Comparison of ENCODE assay signal across 20 cellular contexts in the genomic region with DNA sequence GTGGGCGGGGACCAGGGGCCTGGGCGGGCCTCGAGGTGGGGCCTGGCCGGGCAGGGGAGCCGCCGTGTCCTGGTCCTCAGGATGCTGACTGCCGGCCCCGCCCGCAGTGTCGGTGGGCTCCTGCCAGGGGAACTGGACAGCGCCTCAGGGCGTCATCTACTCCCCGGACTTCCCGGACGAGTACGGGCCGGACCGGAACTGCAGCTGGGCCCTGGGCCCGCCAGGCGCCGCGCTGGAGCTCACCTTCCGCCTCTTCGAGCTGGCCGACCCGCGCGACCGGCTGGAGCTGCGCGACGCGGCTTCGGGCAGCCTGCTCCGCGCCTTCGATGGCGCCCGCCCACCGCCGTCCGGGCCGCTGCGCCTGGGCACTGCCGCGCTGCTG. TPM values are rescaled to one million over a fixed set of nuclear protein-coding genes. Genes with fewer than 3 reads are reported as not detected.
A peak's percentile ranks its signal among the peaks of the same experiment; 100 is the strongest.
DNase-seq lines count a peak whose midpoint lies in the region; ATAC-seq and TF ChIP-seq lines count a peak whose summit lies in the region.
"Had no signal": no experiment of that assay in that cellular context is flagged by ENCODE, and none has a peak within 500 bp of the region (broad histone marks: within the 10 kb centered on the region; RNA-seq: fewer than 3 reads in every experiment).

No MANE protein-coding gene starts in this region.

- no CpG with 5 or more reads among the region's 46 CpGs for WGBS in mammary epithelial cell (ENCODE audit: low coverage, missing lambda C conversion rate)
- WGBS in hepatocyte (ENCODE audit: low lambda C conversion rate, missing lambda C conversion rate), result 64% methylated on average over 30 of the region's 46 CpGs
- 9% methylated on average over 9 of the region's 46 CpGs for WGBS in suprapubic skin

- no peaks in the 10 kb centered on the region for H3K9me3 ChIP-seq in breast epithelium
- no peaks in the 10 kb centered on the region for H3K9me3 ChIP-seq in mammary epithelial cell (replicated peaks; ENCODE audit: insufficient read depth, low read length)
- H3K9me3 ChIP-seq in OCI-LY1 (ENCODE audit: low read length), result no peaks in the 10 kb centered on the region
- no peaks in the 10 kb centered on the region for H3K9me3 ChIP-seq in hepatocyte (ENCODE audit: low read depth)
- no peaks in the 10 kb centered on the region for H3K9me3 ChIP-seq in suprapubic skin
- no peaks in the 10 kb centered on the region for H3K9me3 ChIP-seq in PC-3 (ENCODE audit: low read length)

- H3F3A ChIP-seq in OCI-LY1 (ENCODE audit: insufficient read depth, low read length) (no peaks in the 10 kb centered on the region), PC-3 (ENCODE audit: low read length, unreplicated experiment) (no peaks in the 10 kb centered on the region)

- H3K36me3 ChIP-seq in breast epithelium (no peaks in the 10 kb centered on the region), mammary epithelial cell (ENCODE audit: insufficient read depth, low read length) (no peaks in the 10 kb centered on the region), OCI-LY1 (ENCODE audit: insufficient read depth, low read length) (peaks cover 12% of the 10 kb centered on the region; the same call in 1 of the 2 replicates), hepatocyte (replicated peaks; ENCODE audit: insufficient read depth, low read depth) (no peaks in the 10 kb centered on the region), suprapubic skin (no peaks in the 10 kb centered on the region), PC-3 (ENCODE audit: low read depth, low read length) (no peaks in the 10 kb centered on the region)

- no peak for TF ChIP-seq EP300 in suprapubic skin (IDR thresholded peaks at IDR 0.05)

- DNase-seq in breast epithelium (ENCODE audit: low spot score in 2 of 2), result no peak
- DNase-seq in mammary epithelial cell, result no peak
- no peak for DNase-seq in hepatocyte (ENCODE audit: low spot score)
- no peak for DNase-seq in suprapubic skin (ENCODE audit: low spot score in 2 of 2)
- no peak for DNase-seq in PC-3
- no peak for DNase-seq in DMS 273 treated with DMSO at 0.1 percent for 48 hours (lab: John Stamatoyannopoulos, UW)
- DNase-seq: ACHN; activated CD4-positive, CD25-positive, alpha-beta regulatory T cell; head of caudate nucleus; NCI-H1694; NCI-H510A had no signal

- intact Hi-C loops in breast epithelium (cut with DNase I; ENCODE audit: low total_unique reads) (no loop called here), mammary epithelial cell (cut with micrococcal nuclease) (no loop called here), PC-3 (cut with micrococcal nuclease) (loop anchor here (10.0 kb wide), 1 partner anchor 62 kb away; no protein-coding TSS in a partner anchor)

- H3K4me3 ChIP-seq in breast epithelium (peak overlapping the region in 2 of 3 donors; percentile 33 to 56), mammary epithelial cell (replicated peaks in 1 of 3; ENCODE audit: insufficient read depth in 1 of 3, low read depth in 2 of 3, low read length in 3 of 3) (no peak overlapping the region), OCI-LY1 (ENCODE audit: low read depth, low read length, poor library complexity, severe bottlenecking) (peak overlapping the region; percentile 23), hepatocyte (no peak overlapping the region), suprapubic skin (peak overlapping the region; percentile 36), PC-3 (ENCODE audit: low read length) (no peak overlapping the region)

- H3K4me2 ChIP-seq in mammary epithelial cell (ENCODE audit: insufficient read depth, low read depth, low read length), result no peak overlapping the region
- H3K4me2 ChIP-seq in OCI-LY1 (ENCODE audit: low read length), result peak overlapping the region; percentile 12; the same call in 1 of the 2 replicates
- H3K4me2 ChIP-seq in hepatocyte, result peak overlapping the region; percentile 49
- no peak overlapping the region for H3K4me2 ChIP-seq in PC-3 (ENCODE audit: low read length)

- peaks cover 18 to 28% of the 10 kb centered on the region in 2 donors for H3K4me1 ChIP-seq in breast epithelium
- H3K4me1 ChIP-seq in mammary epithelial cell (ENCODE audit: insufficient read depth, low read length), result peaks cover 62% of the 10 kb centered on the region
- peaks cover 64% of the 10 kb centered on the region for H3K4me1 ChIP-seq in OCI-LY1 (ENCODE audit: insufficient read depth, low read length, severe bottlenecking)
- H3K4me1 ChIP-seq in hepatocyte (ENCODE audit: insufficient read depth), result peaks cover 23% of the 10 kb centered on the region
- peaks cover 86% of the 10 kb centered on the region for H3K4me1 ChIP-seq in suprapubic skin
- peaks cover 22% of the 10 kb centered on the region; the same call in 1 of the 2 replicates for H3K4me1 ChIP-seq in PC-3 (ENCODE audit: insufficient read depth, low read length)

- no peak overlapping the region for H2AFZ ChIP-seq in mammary epithelial cell (ENCODE audit: low read depth, low read length)
- H2AFZ ChIP-seq in OCI-LY1 (ENCODE audit: low read length), result no peak overlapping the region
- H2AFZ ChIP-seq in hepatocyte, result no peak overlapping the region
- no peak overlapping the region for H2AFZ ChIP-seq in PC-3 (ENCODE audit: low read length)

- H3K9me2 ChIP-seq in OCI-LY1 (ENCODE audit: low read depth, low read length) (no peaks in the 10 kb centered on the region), hepatocyte (replicated peaks; ENCODE audit: insufficient read depth) (no peaks in the 10 kb centered on the region), PC-3 (replicated peaks; ENCODE audit: low read length) (no peaks in the 10 kb centered on the region)

- TF ChIP-seq CTCF in breast epithelium (IDR thresholded peaks at IDR 0.05) (no peak), mammary epithelial cell (conservative IDR thresholded peaks at IDR 0.05 in 1 of 2, IDR thresholded peaks at IDR 0.05 in 1 of 2; ENCODE audit: extremely low read depth in 1 of 2, insufficient read depth in 1 of 2, low read depth in 1 of 2, low read length in 2 of 2) (no peak), OCI-LY1 (IDR thresholded peaks at IDR 0.05; ENCODE audit: low read length) (no peak), hepatocyte (IDR thresholded peaks at IDR 0.05; ENCODE audit: poor library complexity) (no peak), suprapubic skin (IDR thresholded peaks at IDR 0.05) (peak in 1 of 2 donors; percentile 11), PC-3 (conservative IDR thresholded peaks at IDR 0.05; ENCODE audit: low read depth, low read length) (no peak)

- dilution Hi-C loops in mammary epithelial cell (cut with HindIII; ENCODE audit: low sequenced_read_pairs), result no loop called here

- in situ Hi-C loops in mammary epithelial cell (cut with MboI; ENCODE audit: low sequenced_read_pairs in 2 of 2), result no loop called here

- POLR2A ChIA-PET in PC-3 (lab: Charles Lee; ENCODE audit: unreplicated experiment), result no interaction called here

- peaks cover 2% of the 10 kb centered on the region for H4K20me1 ChIP-seq in mammary epithelial cell (ENCODE audit: insufficient read depth, low read length)
- H4K20me1 ChIP-seq in OCI-LY1 (ENCODE audit: insufficient read depth, low read length), result no peaks in the 10 kb centered on the region
- no peaks in the 10 kb centered on the region for H4K20me1 ChIP-seq in hepatocyte (ENCODE audit: insufficient read depth, poor library complexity, severe bottlenecking)
- H4K20me1 ChIP-seq in PC-3 (ENCODE audit: low read length), result peaks cover 12% of the 10 kb centered on the region

- H3K79me2 ChIP-seq in mammary epithelial cell (ENCODE audit: insufficient read depth, low read length), result peaks cover 11% of the 10 kb centered on the region
- no peaks in the 10 kb centered on the region for H3K79me2 ChIP-seq in OCI-LY1 (ENCODE audit: insufficient read depth, low read length)
- no peaks in the 10 kb centered on the region for H3K79me2 ChIP-seq in hepatocyte
- peaks cover 10% of the 10 kb centered on the region; the same call in 1 of the 2 replicates for H3K79me2 ChIP-seq in PC-3 (ENCODE audit: low read length)

- no peak overlapping the region for H3K9ac ChIP-seq in mammary epithelial cell (ENCODE audit: insufficient read depth, low read length)
- no peak overlapping the region for H3K9ac ChIP-seq in OCI-LY1 (ENCODE audit: low read length)
- H3K9ac ChIP-seq in PC-3 (ENCODE audit: low read length), result no peak overlapping the region

- H3K27ac ChIP-seq in breast epithelium (no peak overlapping the region), mammary epithelial cell (ENCODE audit: insufficient read depth, low read depth, low read length) (no peak overlapping the region), OCI-LY1 (ENCODE audit: low read depth, low read length, poor library complexity, severe bottlenecking) (no peak overlapping the region), hepatocyte (no peak overlapping the region), suprapubic skin (no peak overlapping the region), PC-3 (ENCODE audit: low read length) (no peak overlapping the region)
- H3K27ac ChIP-seq: HL-60 had no signal

- CTCF ChIA-PET in mammary epithelial cell (lab: Charles Lee; ENCODE audit: low non-redundant PET) (no interaction called here), PC-3 (lab: Charles Lee) (no interaction called here)

- ATAC-seq in PC-3, result no peak
- ATAC-seq in GM18502 (IDR thresholded peaks at IDR 0.05; ENCODE audit: poor library complexity, unreplicated experiment), result no peak
- ATAC-seq: sciatic nerve; stimulated activated memory B cell treated with anti-CD40 and anti-IgM and Interleukin-4, amounts not matched to agents 10 μg/mL and 1 μg/mL and 100 μg/mL, for 72 hours; T-cell had no signal

- H3K27me3 ChIP-seq in breast epithelium (peaks cover 29 to 63% of the 10 kb centered on the region in 2 donors), mammary epithelial cell (ENCODE audit: insufficient read depth, low read length) (no peaks in the 10 kb centered on the region), OCI-LY1 (ENCODE audit: insufficient read depth, low read length) (no peaks in the 10 kb centered on the region), hepatocyte (peaks cover 38% of the 10 kb centered on the region), suprapubic skin (peaks cover 62% of the 10 kb centered on the region), PC-3 (ENCODE audit: low read length) (no peaks in the 10 kb centered on the region)

- BruUV-seq in mammary epithelial cell (replicated peaks; lab: Mats Ljungman, UMichigan) (no TSS peak), PC-3 (replicated peaks; lab: Mats Ljungman, UMichigan) (no TSS peak)

- TF ChIP-seq POLR2A in breast epithelium (IDR thresholded peaks at IDR 0.05) (no peak), suprapubic skin (IDR thresholded peaks at IDR 0.05) (no peak)

RNA-seq across cellular contexts. Expression of a gene that starts 2.4 kb away (rescaled TPM):
- total RNA-seq in breast epithelium, result 1 to 10 TPM; 2.0 to 4.0 (median 3.7) TPM
- total RNA-seq in mammary epithelial cell, result 10 to 100 TPM in 1 of 2 donors, 1 to 10 TPM in 1; 6.8 to 21.6 TPM
- polyA plus RNA-seq in mammary epithelial cell, result 24.1 TPM
- polyA minus RNA-seq in mammary epithelial cell, result 15.3 TPM
- 2.8 and 4.5 TPM in 2 replicates for total RNA-seq in hepatocyte
- polyA plus RNA-seq in hepatocyte, result 3.7 and 8.3 TPM in 2 replicates
- 10 to 100 TPM in 3 of 4 donors, 1 to 10 TPM in 1; 4.7 to 19.2 (median 14.1) TPM for total RNA-seq in suprapubic skin
- 37.9 and 45.0 TPM in 2 replicates for total RNA-seq in PC-3 (2014; rRNA removed)

RNA-seq across cellular contexts. Expression of a gene that starts 2.7 kb away (rescaled TPM):
- total RNA-seq in breast epithelium (under 1 TPM in 1 of 3 donors, not detected in 2; 0.33 TPM), mammary epithelial cell (under 1 TPM; 0.33 to 0.96 TPM), hepatocyte (0.52 and 3.6 TPM in 2 replicates), suprapubic skin (1 to 10 TPM; 1.0 to 4.2 (median 3.9) TPM), PC-3 (2014; rRNA removed) (3.6 and 7.1 TPM in 2 replicates)
- polyA plus RNA-seq in mammary epithelial cell (0.99 TPM), hepatocyte (4.9 and 5.8 TPM in 2 replicates)
- not detected for polyA minus RNA-seq in mammary epithelial cell
- total RNA-seq: chondrocyte, sciatic nerve had no signal

RNA-seq across cellular contexts. Expression of a gene that starts 13.5 kb away (rescaled TPM):
- total RNA-seq in breast epithelium, result 1 to 10 TPM in 1 of 3 donors, under 1 TPM in 2; 0.66 to 1.4 (median 0.73) TPM
- 10 to 100 TPM in 1 of 2 donors, 1 to 10 TPM in 1; 4.2 to 67.2 TPM for total RNA-seq in mammary epithelial cell
- polyA plus RNA-seq in mammary epithelial cell, result 44.5 TPM
- polyA minus RNA-seq in mammary epithelial cell, result 37.9 TPM
- total RNA-seq in hepatocyte, result 5.5 and 7.7 TPM in 2 replicates
- polyA plus RNA-seq in hepatocyte, result 17.1 and 21.0 TPM in 2 replicates
- total RNA-seq in suprapubic skin, result 1 to 10 TPM; 1.9 to 6.4 (median 4.7) TPM
- 51.9 and 109 TPM in 2 replicates for total RNA-seq in PC-3 (2014; rRNA removed)

RNA-seq across cellular contexts. Expression of a gene that starts 45.9 kb away (rescaled TPM):
- total RNA-seq in breast epithelium (under 1 TPM in 1 of 3 donors, not detected in 2; 0.15 TPM), mammary epithelial cell (not detected), hepatocyte (2.0 and 3.5 TPM in 2 replicates), suprapubic skin (not detected), PC-3 (2014; rRNA removed) (0.33 and 1.2 TPM in 2 replicates)
- polyA plus RNA-seq in mammary epithelial cell (not detected), hepatocyte (8.9 and 9.0 TPM in 2 replicates)
- not detected for polyA minus RNA-seq in mammary epithelial cell
- total RNA-seq: chondrocyte, neural crest cell had no signal

RNA-seq across cellular contexts. Expression of a gene that starts 51.2 kb away (rescaled TPM):
- total RNA-seq in breast epithelium, result not detected
- not detected for total RNA-seq in mammary epithelial cell
- polyA plus RNA-seq in mammary epithelial cell, result 0.08 TPM
- not detected for polyA minus RNA-seq in mammary epithelial cell
- total RNA-seq in hepatocyte, result 258 and 297 TPM in 2 replicates
- 568 and 574 TPM in 2 replicates for polyA plus RNA-seq in hepatocyte
- not detected for total RNA-seq in suprapubic skin
- total RNA-seq in PC-3 (2014; rRNA removed), result not detected in 2 replicates
- total RNA-seq: lower leg skin, sciatic nerve had no signal

Comparison
In these comparisons a context has a peak if more than half of its experiments do, and no peak if none do; other contexts are left out.
1. H3K4me3 ChIP-seq: peak in breast epithelium (2 of 3), OCI-LY1 (single experiment) and suprapubic skin (single experiment); none in mammary epithelial cell (0 of 3), hepatocyte (single experiment) and PC-3 (single experiment).
2. H3K4me2 ChIP-seq: peak in OCI-LY1 (single experiment) and hepatocyte (single experiment); none in mammary epithelial cell (single experiment) and PC-3 (single experiment).